Comparison of ENCODE assay signal across 8 cellular contexts in genomic region chrX:9279271-9279596, GRCh38.
DNase-seq lines count a peak whose midpoint lies in the region; ATAC-seq and TF ChIP-seq lines count a peak whose summit lies in the region.

No MANE protein-coding gene starts in this region.

- TF ChIP-seq POLR2A in testis (IDR thresholded peaks at IDR 0.05), result no peak

- no peak overlapping the region for H3K27ac ChIP-seq in CD8-positive, alpha-beta T cell (ENCODE audit: low read depth, low read length)
- peak overlapping the region; percentile 45 for H3K27ac ChIP-seq in muscle layer of duodenum (ENCODE audit: low read length)
- H3K27ac ChIP-seq in testis, result peak overlapping the region in 1 of 2 donors; percentile 11

- intact Hi-C loops in CD8-positive, alpha-beta T cell (cut with DNase I, micrococcal nuclease), result no loop called here
- intact Hi-C loops in testis (cut with DNase I; ENCODE audit: low total_unique reads), result no loop called here

- ATAC-seq in CD8-positive, alpha-beta T cell, result no peak
- ATAC-seq in GM19438 (IDR thresholded peaks at IDR 0.05; ENCODE audit: low read depth, unreplicated experiment), result peak; percentile 62
- no peak for ATAC-seq in activated CD8-positive, alpha-beta T cell treated with anti-CD3 and anti-CD28 coated beads, Interleukin-2, amount 10 ng/mL, durations not matched to agents 7 days and 5 days
- no peak for ATAC-seq in GM19467 (IDR thresholded peaks at IDR 0.05; ENCODE audit: unreplicated experiment)

- CTCF ChIA-PET in CD8-positive, alpha-beta T cell (lab: Charles Lee), result no interaction called here
- CTCF ChIA-PET in activated CD8-positive, alpha-beta T cell treated with anti-CD3 and anti-CD28 coated beads, Interleukin-2, amount 10 ng/mL, durations not matched to agents 7 days and 5 days (lab: Charles Lee), result interaction anchor here (1.3 kb wide), 1 partner anchor 34 kb away, joined by 6 read pairs; no protein-coding TSS in a partner anchor

- no peaks in the 10 kb centered on the region for H3K27me3 Mint-ChIP-seq in CD8-positive, alpha-beta T cell (ENCODE audit: low read depth)
- H3K27me3 Mint-ChIP-seq in activated CD8-positive, alpha-beta T cell treated with anti-CD3 and anti-CD28 coated beads, Interleukin-2, amount 10 ng/mL, durations not matched to agents 7 days and 5 days (ENCODE audit: low read depth), result no peaks in the 10 kb centered on the region

- no peaks in the 10 kb centered on the region for H3K4me1 ChIP-seq in CD8-positive, alpha-beta T cell (ENCODE audit: insufficient read depth, low read length)
- no peaks in the 10 kb centered on the region for H3K4me1 ChIP-seq in muscle layer of duodenum (ENCODE audit: control insufficient read depth in 1 of 2, insufficient read depth in 2 of 2, low read length in 2 of 2)
- no peaks in the 10 kb centered on the region for H3K4me1 ChIP-seq in testis

- 26 to 51% methylated on average over 4 of the region's 4 CpGs for WGBS in testis, 2 donors

- no peaks in the 10 kb centered on the region for H3K9me3 ChIP-seq in CD8-positive, alpha-beta T cell (ENCODE audit: low read length)
- H3K9me3 ChIP-seq in muscle layer of duodenum (ENCODE audit: control insufficient read depth in 1 of 2, low read length in 2 of 2) (no peaks in the 10 kb centered on the region), testis (no peaks in the 10 kb centered on the region)

- no peaks in the 10 kb centered on the region for H3K36me3 Mint-ChIP-seq in CD8-positive, alpha-beta T cell
- H3K36me3 Mint-ChIP-seq in activated CD8-positive, alpha-beta T cell treated with anti-CD3 and anti-CD28 coated beads, Interleukin-2, amount 10 ng/mL, durations not matched to agents 7 days and 5 days (ENCODE audit: low read depth), result peaks cover 2% of the 10 kb centered on the region

- H3K9me3 Mint-ChIP-seq in CD8-positive, alpha-beta T cell, result no peaks in the 10 kb centered on the region
- H3K9me3 Mint-ChIP-seq in activated CD8-positive, alpha-beta T cell treated with anti-CD3 and anti-CD28 coated beads, Interleukin-2, amount 10 ng/mL, durations not matched to agents 7 days and 5 days (ENCODE audit: insufficient read depth), result no peaks in the 10 kb centered on the region

- H3K4me3 Mint-ChIP-seq in CD8-positive, alpha-beta T cell, result peak overlapping the region; percentile 18
- peak overlapping the region; percentile 28 for H3K4me3 Mint-ChIP-seq in activated CD8-positive, alpha-beta T cell treated with anti-CD3 and anti-CD28 coated beads, Interleukin-2, amount 10 ng/mL, durations not matched to agents 7 days and 5 days

- no peak for TF ChIP-seq CTCF in CD8-positive, alpha-beta T cell (IDR thresholded peaks at IDR 0.05)
- no peak for TF ChIP-seq CTCF in testis (IDR thresholded peaks at IDR 0.05)

- no peak overlapping the region for H3K4me3 ChIP-seq in CD8-positive, alpha-beta T cell (ENCODE audit: low read depth, low read length)
- H3K4me3 ChIP-seq in muscle layer of duodenum (ENCODE audit: low read depth in 1 of 2, low read length in 2 of 2) (peak overlapping the region; percentile 28 to 34), testis (no peak overlapping the region)

- H3K27me3 ChIP-seq in CD8-positive, alpha-beta T cell (ENCODE audit: insufficient read depth, low read length), result no peaks in the 10 kb centered on the region
- H3K27me3 ChIP-seq in muscle layer of duodenum (ENCODE audit: low read depth, low read length) (no peaks in the 10 kb centered on the region), testis (no peaks in the 10 kb centered on the region)

- POLR2A ChIA-PET in CD8-positive, alpha-beta T cell (lab: Charles Lee), result no interaction called here
- POLR2A ChIA-PET in activated CD8-positive, alpha-beta T cell treated with anti-CD3 and anti-CD28 coated beads, Interleukin-2, amount 10 ng/mL, durations not matched to agents 7 days and 5 days (lab: Charles Lee), result interaction anchor here (1.0 to 1.2 kb wide), 2 partner anchors 184 to 297 kb away, joined by 3 read pairs; no protein-coding TSS in a partner anchor

- H3K27ac Mint-ChIP-seq in CD8-positive, alpha-beta T cell, result no peak overlapping the region
- H3K27ac Mint-ChIP-seq in activated CD8-positive, alpha-beta T cell treated with anti-CD3 and anti-CD28 coated beads, Interleukin-2, amount 10 ng/mL, durations not matched to agents 7 days and 5 days, result peak overlapping the region; percentile 80

- no peak for DNase-seq in CD8-positive, alpha-beta T cell
- no peak for DNase-seq in activated CD8-positive, alpha-beta T cell treated with anti-CD3 and anti-CD28 coated beads, Interleukin-2, amount 10 ng/mL, durations not matched to agents 7 days and 5 days
- DNase-seq in DMS114 treated with DMSO at 0.1 percent for 48 hours (lab: John Stamatoyannopoulos, UW; ENCODE audit: unreplicated experiment) (no peak), testis (no peak), NCI-H2081 (lab: John Stamatoyannopoulos, UW) (no peak)

- peaks cover 9% of the 10 kb centered on the region for H3K4me1 Mint-ChIP-seq in CD8-positive, alpha-beta T cell (ENCODE audit: low read depth)
- H3K4me1 Mint-ChIP-seq in activated CD8-positive, alpha-beta T cell treated with anti-CD3 and anti-CD28 coated beads, Interleukin-2, amount 10 ng/mL, durations not matched to agents 7 days and 5 days (ENCODE audit: low read depth), result peaks cover 26% of the 10 kb centered on the region

- no peaks in the 10 kb centered on the region for H3K36me3 ChIP-seq in CD8-positive, alpha-beta T cell (ENCODE audit: insufficient read depth, low read length)
- H3K36me3 ChIP-seq in muscle layer of duodenum (ENCODE audit: control insufficient read depth in 1 of 2, insufficient read depth in 2 of 2, low read length in 2 of 2) (no peaks in the 10 kb centered on the region), testis (ENCODE audit: low read depth, missing control alignments) (no peaks in the 10 kb centered on the region)

Comparison
In these comparisons a context has a peak if more than half of its experiments do, and no peak if none do; other contexts are left out.
1. H3K4me3 ChIP-seq: peak in muscle layer of duodenum (2 of 2); none in CD8-positive, alpha-beta T cell (single experiment) and testis (0 of 2).